ENCODE assay signal across 36 cellular contexts in genomic region chr6:46729810-46730342, GRCh38. TPM values are rescaled to one million over a fixed set of nuclear protein-coding genes. Genes with fewer than 3 reads are reported as not detected.
"Had no signal": no experiment of that assay in that cellular context is flagged by ENCODE, and none has a peak within 500 bp of the region (broad histone marks: within the 10 kb centered on the region; RNA-seq: fewer than 3 reads in every experiment).

No MANE protein-coding gene starts in this region.

- H3K36me3 ChIP-seq: adrenal gland, brain microvascular endothelial cell, breast epithelium had no signal

- DNase-seq: activated B cell treated with CpG ODN at 0.5 μM for 24 hours; activated CD4-positive, alpha-beta memory T cell treated with anti-CD3 and anti-CD28 coated beads for 36 hours; activated CD4-positive, alpha-beta T cell treated with anti-CD3 and anti-CD28 coated beads for 4 hours; activated CD4-positive, alpha-beta T cell treated with anti-CD3 and anti-CD28 coated beads, Interleukin-2, amount 10 ng/mL, durations not matched to agents 24 days and 14 days; activated CD4-positive, alpha-beta T cell treated with anti-CD3 and anti-CD28 coated beads, Interleukin-2, amount 50 U/mL, for 1 hour; activated CD4-positive, alpha-beta T cell treated with anti-CD3 and anti-CD28 coated beads, Interleukin-2, amount 50 U/mL, for 4 hours; activated CD4-positive, CD25-positive, alpha-beta regulatory T cell treated with anti-CD3 and anti-CD28 coated beads, Interleukin-2, amount 50 U/mL, for 72 hours; activated CD8-positive, alpha-beta memory T cell treated with anti-CD3 and anti-CD28 coated beads, Interleukin-2, amount 50 U/mL, for 4 hours; activated CD8-positive, alpha-beta T cell treated with anti-CD3 and anti-CD28 coated beads for 36 hours; activated effector memory CD4-positive, alpha-beta T cell treated with anti-CD3 and anti-CD28 coated beads, Interleukin-2, amount 50 U/mL, for 16 hours; activated gamma-delta T cell treated with Interleukin-2 at 50 U/mL for 16 hours; activated naive CD4-positive, alpha-beta T cell; activated naive CD4-positive, alpha-beta T cell treated with anti-CD3 and anti-CD28 coated beads for 36 hours; activated naive CD4-positive, alpha-beta T cell treated with anti-CD3 and anti-CD28 coated beads, Interleukin-2, amount 50 U/mL, for 16 hours; activated naive CD8-positive, alpha-beta T cell treated with anti-CD3 and anti-CD28 coated beads for 36 hours; activated T-cell treated with anti-CD3 and anti-CD28 coated beads for 4 hours; activated T-cell treated with anti-CD3 and anti-CD28 coated beads, Interleukin-2, amount 50 U/mL, for 1 hour; activated T-cell treated with anti-CD3 and anti-CD28 coated beads, Interleukin-2, amount 50 U/mL, for 4 hours; activated T-cell treated with anti-CD3 and anti-CD28 coated beads, Interleukin-2, amount 50 U/mL, for 72 hours; adrenal gland; amniotic stem cell; aorta; body of pancreas; brain microvascular endothelial cell; central memory CD4-positive, alpha-beta T cell; T-helper 1 cell; T-helper 2 cell; T-helper 9 cell had no signal

- H3K27me3 ChIP-seq: adrenal gland, breast epithelium had no signal

- H3K27ac ChIP-seq: adrenal gland, body of pancreas, brain microvascular endothelial cell, breast epithelium, VCaP had no signal

- H3K4me3 ChIP-seq: adrenal gland, body of pancreas, breast epithelium had no signal

- H3K4me1 ChIP-seq: breast epithelium had no signal

- H3K9me3 ChIP-seq: adrenal gland, body of pancreas, breast epithelium had no signal

RNA-seq across cellular contexts. Expression of gene PLA2G7, which starts 5.3 kb away (rescaled TPM):
- total RNA-seq: activated CD4-positive, alpha-beta memory T cell treated with anti-CD3 and anti-CD28 coated beads for 36 hours; activated CD4-positive, alpha-beta T cell treated with anti-CD3 and anti-CD28 coated beads, Interleukin-2, amount 10 ng/mL, durations not matched to agents 24 days and 14 days; activated CD8-positive, alpha-beta memory T cell treated with anti-CD3 and anti-CD28 coated beads for 36 hours; activated CD8-positive, alpha-beta T cell treated with anti-CD3 and anti-CD28 coated beads for 36 hours; activated naive CD4-positive, alpha-beta T cell treated with anti-CD3 and anti-CD28 coated beads for 36 hours; activated naive CD4-positive, alpha-beta T cell treated with anti-CD3 and anti-CD28 coated beads, Interleukin-2, amount 50 U/mL, for 72 hours; activated naive CD8-positive, alpha-beta T cell treated with anti-CD3 and anti-CD28 coated beads for 36 hours; activated T-cell treated with anti-CD3 and anti-CD28 coated beads, Interleukin-2, amount 50 U/mL, for 4 hours; activated T-cell treated with anti-CD3 and anti-CD28 coated beads, Interleukin-2, amount 50 U/mL, for 72 hours; activated T-helper 1 cell treated with anti-CD3 and anti-CD28 coated beads, Interleukin-12 subunit alpha, Interleukin-12 subunit beta, Interleukin-2, Interleukin-4 antibody, amounts not matched to agents 30 ng/mL and 10 ng/mL and 1 ng/mL, durations not matched to agents 14 hours and 24 hours and 36 hours; activated T-helper 17 cell treated with anti-CD3 and anti-CD28 coated beads, Interleukin-2, amount 50 U/mL, for 72 hours had no signal

RNA-seq across cellular contexts. Expression of gene ANKRD66, which starts 16.9 kb away (rescaled TPM):
- total RNA-seq: activated B cell treated with CpG ODN at 0.5 μM for 24 hours; activated CD4-positive, alpha-beta memory T cell treated with anti-CD3 and anti-CD28 coated beads for 36 hours; activated CD4-positive, alpha-beta T cell treated with anti-CD3 and anti-CD28 coated beads, Interleukin-2, amount 10 ng/mL, durations not matched to agents 24 days and 14 days; activated CD8-positive, alpha-beta memory T cell treated with anti-CD3 and anti-CD28 coated beads for 36 hours; activated CD8-positive, alpha-beta T cell treated with anti-CD3 and anti-CD28 coated beads for 36 hours; activated naive CD4-positive, alpha-beta T cell treated with anti-CD3 and anti-CD28 coated beads for 36 hours; activated naive CD4-positive, alpha-beta T cell treated with anti-CD3 and anti-CD28 coated beads, Interleukin-2, amount 50 U/mL, for 72 hours; activated naive CD8-positive, alpha-beta T cell treated with anti-CD3 and anti-CD28 coated beads for 36 hours; activated T-cell treated with anti-CD3 and anti-CD28 coated beads, Interleukin-2, amount 50 U/mL, for 4 hours; activated T-cell treated with anti-CD3 and anti-CD28 coated beads, Interleukin-2, amount 50 U/mL, for 72 hours; activated T-helper 1 cell treated with anti-CD3 and anti-CD28 coated beads, Interleukin-12 subunit alpha, Interleukin-12 subunit beta, Interleukin-2, Interleukin-4 antibody, amounts not matched to agents 30 ng/mL and 10 ng/mL and 1 ng/mL, durations not matched to agents 14 hours and 24 hours and 36 hours; activated T-helper 17 cell treated with anti-CD3 and anti-CD28 coated beads, Interleukin-2, amount 50 U/mL, for 72 hours; adrenal gland; aorta; astrocyte; body of pancreas; breast epithelium; cardiac septum had no signal

RNA-seq across cellular contexts. Expression of gene TDRD6, which starts 42.2 kb away (rescaled TPM):
- total RNA-seq: activated B cell treated with CpG ODN at 0.5 μM for 24 hours; activated CD4-positive, alpha-beta memory T cell treated with anti-CD3 and anti-CD28 coated beads for 36 hours; activated CD4-positive, alpha-beta T cell treated with anti-CD3 and anti-CD28 coated beads, Interleukin-2, amount 10 ng/mL, durations not matched to agents 24 days and 14 days; activated CD8-positive, alpha-beta memory T cell treated with anti-CD3 and anti-CD28 coated beads for 36 hours; activated CD8-positive, alpha-beta T cell treated with anti-CD3 and anti-CD28 coated beads for 36 hours; activated naive CD4-positive, alpha-beta T cell treated with anti-CD3 and anti-CD28 coated beads for 36 hours; activated naive CD4-positive, alpha-beta T cell treated with anti-CD3 and anti-CD28 coated beads, Interleukin-2, amount 50 U/mL, for 72 hours; activated naive CD8-positive, alpha-beta T cell treated with anti-CD3 and anti-CD28 coated beads for 36 hours; activated T-cell treated with anti-CD3 and anti-CD28 coated beads, Interleukin-2, amount 50 U/mL, for 4 hours; activated T-cell treated with anti-CD3 and anti-CD28 coated beads, Interleukin-2, amount 50 U/mL, for 72 hours; activated T-helper 1 cell treated with anti-CD3 and anti-CD28 coated beads, Interleukin-12 subunit alpha, Interleukin-12 subunit beta, Interleukin-2, Interleukin-4 antibody, amounts not matched to agents 30 ng/mL and 10 ng/mL and 1 ng/mL, durations not matched to agents 14 hours and 24 hours and 36 hours; activated T-helper 17 cell treated with anti-CD3 and anti-CD28 coated beads, Interleukin-2, amount 50 U/mL, for 72 hours had no signal
